ENCODE assay signal across 9 cellular contexts in genomic region chr4:114599231-114600065, GRCh38. TPM values are rescaled to one million over a fixed set of nuclear protein-coding genes. Genes with fewer than 3 reads are reported as not detected.
DNase-seq lines count a peak whose midpoint lies in the region; ATAC-seq, FAIRE-seq and TF ChIP-seq lines count a peak whose summit lies in the region.
"Had no signal": no experiment of that assay in that cellular context is flagged by ENCODE, and none has a peak within 500 bp of the region (broad histone marks: within the 10 kb centered on the region; RNA-seq: fewer than 3 reads in every experiment).

No MANE protein-coding gene starts in this region.

- CTCF ChIA-PET in GM12878 (lab: Yijun Ruan, JAX) = no interaction called here

- H3K27ac ChIP-seq in HUES6 (ENCODE audit: low read depth, low read length) (no peak overlapping the region), GM12878 (ENCODE audit: control insufficient read depth, insufficient read depth) (no peak overlapping the region), layer of hippocampus (ENCODE audit: low read depth, low read length) (peak overlapping the region; percentile 93), suprapubic skin (no peak overlapping the region)

- RAD21 ChIA-PET in GM12878 (lab: Charles Lee; ENCODE audit: unreplicated experiment) = no interaction called here

- no TSS peak for BruUV-seq in GM12878 (replicated peaks; lab: Mats Ljungman, UMichigan)

- no peak for TF ChIP-seq EP300 in GM12878 (IDR thresholded peaks at IDR 0.05; ENCODE audit: borderline replicate concordance in 1 of 2, control insufficient read depth in 1 of 2, low read depth in 2 of 2, low read length in 2 of 2)
- no peak for TF ChIP-seq EP300 in suprapubic skin (IDR thresholded peaks at IDR 0.05)

- H3K9me3 ChIP-seq in HUES6 (ENCODE audit: control insufficient read depth, insufficient read depth, low read depth, low read length) (peaks cover 11% of the 10 kb centered on the region; the same call in 1 of the 2 replicates), GM12878 (replicated peaks; ENCODE audit: control insufficient read depth, insufficient read depth, low read length) (no peaks in the 10 kb centered on the region; the same call in 2 of the 3 replicates), suprapubic skin (no peaks in the 10 kb centered on the region)

- no peak for FAIRE-seq in GM12878 (lab: Jason Lieb, UNC)

- H3K27me3 ChIP-seq in HUES6 (ENCODE audit: control insufficient read depth, insufficient read depth, low read length) (peaks cover 20% of the 10 kb centered on the region; the same call in 1 of the 2 replicates), GM12878 (replicated peaks in 1 of 2; ENCODE audit: control insufficient read depth in 2 of 2, insufficient read depth in 2 of 2, low read length in 1 of 2) (peaks cover 4 to 21% of the 10 kb centered on the region in 2 experiments), layer of hippocampus (ENCODE audit: control insufficient read depth, insufficient read depth, low read length) (peaks cover 6% of the 10 kb centered on the region), suprapubic skin (peaks cover 38% of the 10 kb centered on the region)

- POLR2A ChIA-PET in GM12878 (lab: Charles Lee) = no interaction called here

- H3K4me3 ChIP-seq in HUES6 (ENCODE audit: low read depth, low read length) (peak overlapping the region; percentile 97), GM12878 (peak overlapping the region; percentile 37), suprapubic skin (peak overlapping the region; percentile 50)

- H4K20me1 ChIP-seq in GM12878 (ENCODE audit: control insufficient read depth, insufficient read depth) = no peaks in the 10 kb centered on the region

- TF ChIP-seq RAD21 in GM12878 (IDR thresholded peaks at IDR 0.05; ENCODE audit: insufficient read depth, low read depth, low read length) = no peak

- H3K36me3 ChIP-seq in HUES6 (ENCODE audit: control insufficient read depth, insufficient read depth, low read length) (peaks cover 4% of the 10 kb centered on the region; the same call in 1 of the 2 replicates), GM12878 (ENCODE audit: control insufficient read depth in 2 of 2, insufficient read depth in 2 of 2, low read length in 1 of 2) (no peaks in the 10 kb centered on the region), suprapubic skin (no peaks in the 10 kb centered on the region)

- no peak for TF ChIP-seq POLR2A in GM12878 (IDR thresholded peaks at IDR 0.05; ENCODE audit: low read depth, low read length)
- TF ChIP-seq POLR2A in suprapubic skin (IDR thresholded peaks at IDR 0.05) = no peak

- SMC1A ChIA-PET in GM12878 (lab: Charles Lee; ENCODE audit: uncharacterized antibody, unreplicated experiment) = interaction anchor here (0.7 kb wide), 1 partner anchor 102 kb away, joined by 3 read pairs; no protein-coding TSS in a partner anchor

- H3K9ac ChIP-seq in HUES6 (ENCODE audit: low read length) (peak overlapping the region; percentile 47), GM12878 (ENCODE audit: control insufficient read depth, insufficient read depth, low read length) (no peak overlapping the region; the same call in 1 of the 2 replicates)

- intact Hi-C loops in GM12878 (cut with micrococcal nuclease; ENCODE audit: unreplicated experiment) = loop anchor here (10.0 kb wide), 1 partner anchor 765 kb away; no protein-coding TSS in a partner anchor

- H2AFZ ChIP-seq in GM12878 (ENCODE audit: control insufficient read depth, low read depth, low read length) = peak overlapping the region; percentile 34

- H3K4me1 ChIP-seq in HUES6 (ENCODE audit: control insufficient read depth, insufficient read depth, low read length) (peaks cover 5% of the 10 kb centered on the region; the same call in 1 of the 2 replicates), GM12878 (ENCODE audit: control insufficient read depth, insufficient read depth, low read length) (peaks cover 50% of the 10 kb centered on the region), suprapubic skin (peaks cover 22% of the 10 kb centered on the region)

- peak overlapping the region; percentile 90 for H3K4me2 ChIP-seq in GM12878 (ENCODE audit: control insufficient read depth, insufficient read depth)

- DNase-seq in COR-L47 (lab: John Stamatoyannopoulos, UW) = peak; percentile 49
- DNase-seq in GM12878 (ENCODE audit: low read depth, low spot score) = no peak
- DNase-seq in suprapubic skin (ENCODE audit: low spot score in 2 of 2) = no peak

- ATAC-seq in GM12878 = no peak
- ATAC-seq in HG02610 (IDR thresholded peaks at IDR 0.05; ENCODE audit: unreplicated experiment) = no peak
- ATAC-seq in GM21390 (IDR thresholded peaks at IDR 0.05; ENCODE audit: unreplicated experiment) = no peak
- ATAC-seq in GM21737 (IDR thresholded peaks at IDR 0.05; ENCODE audit: unreplicated experiment) = no peak

- 1% methylated on average over 50 of the region's 50 CpGs for WGBS in GM12878 (ENCODE audit: insufficient coverage, insufficient replicate concordance, low lambda C conversion rate, missing lambda C conversion rate)
- 4% methylated on average over 32 of the region's 50 CpGs for WGBS in suprapubic skin

- H3K79me2 ChIP-seq in GM12878 (ENCODE audit: control insufficient read depth, insufficient read depth, low read length) = no peaks in the 10 kb centered on the region

- in situ Hi-C loops in GM12878 (cut with MboI) = no loop called here

- TF ChIP-seq CTCF in GM12878 (IDR thresholded peaks at IDR 0.05 in 2 of 3, conservative IDR thresholded peaks at IDR 0.05 in 1 of 3; ENCODE audit: control insufficient read depth in 2 of 3, extremely low read depth in 1 of 3, insufficient read depth in 1 of 3, low read depth in 3 of 3, low read length in 3 of 3) = no peak
- TF ChIP-seq CTCF in suprapubic skin (IDR thresholded peaks at IDR 0.05) = no peak

TF ChIP-seq in GM12878, 131 proteins besides CTCF, POLR2A, EP300 and RAD21:
- TF ChIP-seq SUZ12 (IDR thresholded peaks at IDR 0.05; ENCODE audit: unreplicated experiment) (peak; percentile 37), BCLAF1 (IDR thresholded peaks at IDR 0.05) (no peak)

RNA-seq across cellular contexts. Expression of gene UGT8, which starts 0.8 kb away (rescaled TPM):
- 0.98 and 1.7 TPM in 2 replicates for total RNA-seq in GM12878 (2013; cell fraction: nucleolus; rRNA removed)
- 0.40 and 1.4 TPM in 2 replicates for total RNA-seq in GM12878 (2014; rRNA removed)
- total RNA-seq in GM12878 (2014; rRNA removed; fragmentation: Illumina TruSeq; extraction: Trizol) = 0.69 and 1.1 TPM in 2 replicates
- 0.43 and 0.82 TPM in 2 replicates for total RNA-seq in GM12878 (2021)
- 0.38 TPM for polyA plus RNA-seq in GM12878 (2011; ENCODE audit: low read depth)
- polyA plus RNA-seq in GM12878 (2011; rRNA removed) = 0.10 and 0.16 TPM in 2 replicates
- 0.03 and 0.07 TPM in 2 replicates for polyA plus RNA-seq in GM12878 (2011; cell fraction: cytosol; rRNA removed)
- 0.06 and 0.12 TPM in 2 replicates for polyA plus RNA-seq in GM12878 (2011; cell fraction: nucleus; rRNA removed)
- 0.42 and 0.52 TPM in 2 replicates for polyA plus RNA-seq in GM12878 (2012)
- polyA plus RNA-seq in GM12878 (2014; fragmentation: Illumina TruSeq; extraction: Trizol) = 0.52 and 0.73 TPM in 2 replicates
- polyA plus RNA-seq in GM12878 (2014; fragmentation: Nextera tagmentation; extraction: Ambion mirVana) = under 1 TPM; 0.29 to 0.74 TPM
- polyA plus RNA-seq in GM12878 (2014; rRNA removed) = 0.41 and 0.47 TPM in 2 replicates
- polyA plus RNA-seq in GM12878 (2016; fragmentation: Nextera tagmentation; extraction: Ambion mirVana) = under 1 TPM; 0.31 to 0.50 TPM
- polyA minus RNA-seq in GM12878 (2011; rRNA and poly(A)+ RNA removed) = 0.26 and 1.0 TPM in 2 replicates
- polyA minus RNA-seq in GM12878 (2011; cell fraction: cytosol; rRNA and poly(A)+ RNA removed) = not detected in 2 replicates
- polyA minus RNA-seq in GM12878 (2011; cell fraction: nucleus; rRNA and poly(A)+ RNA removed) = 0.48 and 0.97 TPM in 2 replicates
- total RNA-seq in suprapubic skin = 1 to 10 TPM in 3 of 4 donors, under 1 TPM in 1; 0.73 to 2.6 (median 1.7) TPM
- total RNA-seq: pulmonary artery endothelial cell had no signal

Comparison
In these comparisons a context has a peak if more than half of its experiments do, and no peak if none do; other contexts are left out.
1. H3K4me3 ChIP-seq: peak in every context shown above with its lines; median percentile 97 in HUES6; 50 in suprapubic skin; 37 in GM12878.